ENCODE assay signal across 8 cellular contexts in the genomic region with DNA sequence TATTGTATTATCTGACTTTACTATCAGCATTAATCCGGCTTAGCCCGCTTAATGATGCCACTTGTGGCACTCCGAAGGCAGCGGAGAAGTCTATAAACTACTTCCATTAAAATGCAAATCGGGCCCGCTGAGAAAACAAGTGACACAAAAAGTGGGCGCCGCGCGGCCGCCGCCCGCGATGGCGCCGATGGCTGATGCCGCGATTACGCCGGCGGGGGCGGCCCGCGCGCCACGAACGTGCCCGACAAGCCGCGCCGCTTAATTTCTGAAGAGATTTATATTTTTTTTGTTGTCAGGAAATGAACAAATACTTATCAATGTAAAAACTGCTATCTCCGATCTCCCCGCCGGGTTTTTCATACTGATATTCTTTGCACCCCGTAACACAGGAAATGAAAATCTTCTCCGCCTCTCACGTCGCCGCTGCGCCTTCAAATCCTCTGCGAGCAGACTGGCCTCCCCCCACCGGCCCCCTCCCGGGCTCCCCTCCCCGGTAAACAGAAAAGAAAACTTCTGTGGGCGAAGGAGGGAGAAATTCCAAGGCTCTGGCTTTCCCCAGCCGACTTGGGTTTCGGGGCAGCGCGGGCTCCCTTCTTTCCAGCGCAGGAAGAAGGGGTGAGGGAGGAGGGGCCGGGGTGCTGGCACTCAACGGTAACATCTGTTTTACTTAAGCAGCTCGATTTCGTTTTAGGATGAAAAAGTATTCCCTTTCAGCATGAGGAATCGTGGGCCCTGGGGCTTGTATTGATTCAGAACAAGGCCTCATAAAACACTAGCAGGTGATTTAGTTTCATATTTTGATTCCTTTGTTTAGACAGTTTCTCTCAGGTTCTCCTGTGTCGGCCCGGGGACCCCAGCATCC.
A peak's percentile ranks its signal among the peaks of the same experiment; 100 is the strongest.
DNase-seq lines count a peak whose midpoint lies in the region; ATAC-seq and TF ChIP-seq lines count a peak whose summit lies in the region.

No MANE protein-coding gene starts in this region.

- peak overlapping the region; percentile 57 for H4K5ac ChIP-seq in H9 (ENCODE audit: insufficient read length, low read depth, low read length)

- peak; percentile 50 to 73 for ATAC-seq in right cardiac atrium
- no peak for ATAC-seq in HG03139 (IDR thresholded peaks at IDR 0.05; ENCODE audit: unreplicated experiment)

- peak overlapping the region; percentile 56 for H2BK12ac ChIP-seq in H9 (ENCODE audit: insufficient read length, low read depth, low read length)

- H3T11ph ChIP-seq in H9 (ENCODE audit: low read length): peak overlapping the region; percentile 76

- peaks cover 6% of the 10 kb centered on the region for H3K23me2 ChIP-seq in H9 (ENCODE audit: insufficient read length, low read depth, low read length, poor library complexity, severe bottlenecking)

- H3K36me3 ChIP-seq in Peyer's patch (no peaks in the 10 kb centered on the region), vagina (no peaks in the 10 kb centered on the region)

- H3K4me1 Mint-ChIP-seq in H9: peaks cover 46 to 50% of the 10 kb centered on the region in 2 experiments
- H3K4me1 Mint-ChIP-seq in activated naive CD4-positive, alpha-beta T cell treated with anti-CD3 and anti-CD28 coated beads, Interleukin-2, amount 50 U/mL, for 24 hours: no peaks in the 10 kb centered on the region

- no peaks in the 10 kb centered on the region for H3K9me3 ChIP-seq in H9 (ENCODE audit: control insufficient read depth, low read depth, low read length)
- H3K9me3 ChIP-seq in Peyer's patch: no peaks in the 10 kb centered on the region
- no peaks in the 10 kb centered on the region for H3K9me3 ChIP-seq in right cardiac atrium (ENCODE audit: control insufficient read depth, low read length)
- no peaks in the 10 kb centered on the region for H3K9me3 ChIP-seq in vagina

- H3K14ac ChIP-seq in H9 (ENCODE audit: insufficient read depth, low read length): peak overlapping the region; percentile 96

- no peaks in the 10 kb centered on the region for H3K79me2 ChIP-seq in H9 (ENCODE audit: insufficient read depth, low read length)

- H3K36me3 Mint-ChIP-seq in H9 (ENCODE audit: insufficient read depth in 1 of 3, low read depth in 3 of 3): peaks cover 0 to 6% (median 1%) of the 10 kb centered on the region in 3 experiments; a peak in 3 of 7 replicates
- H3K36me3 Mint-ChIP-seq in activated naive CD4-positive, alpha-beta T cell treated with anti-CD3 and anti-CD28 coated beads, Interleukin-2, amount 50 U/mL, for 24 hours: no peaks in the 10 kb centered on the region

- no peak for TF ChIP-seq CTCF in H9 (conservative IDR thresholded peaks at IDR 0.05)
- no peak for TF ChIP-seq CTCF in Peyer's patch (IDR thresholded peaks at IDR 0.05)
- TF ChIP-seq CTCF in vagina (IDR thresholded peaks at IDR 0.05): no peak

- no peak overlapping the region for H3K23ac ChIP-seq in H9 (ENCODE audit: insufficient read length, low read depth, low read length)

- peak overlapping the region; percentile 64 for H3K4me2 ChIP-seq in H9 (ENCODE audit: insufficient read depth, insufficient read length, low read length)

- H4K20me1 ChIP-seq in H9 (ENCODE audit: control insufficient read depth, insufficient read depth, insufficient read length): no peaks in the 10 kb centered on the region

- peaks cover 19% of the 10 kb centered on the region for H3K27me3 Mint-ChIP-seq in H9 (ENCODE audit: low read depth)
- H3K27me3 Mint-ChIP-seq in activated naive CD4-positive, alpha-beta T cell treated with anti-CD3 and anti-CD28 coated beads, Interleukin-2, amount 50 U/mL, for 24 hours: no peaks in the 10 kb centered on the region

- no peak overlapping the region for H3K56ac ChIP-seq in H9 (ENCODE audit: insufficient read length, low read depth, low read length)

- H3K4ac ChIP-seq in H9 (ENCODE audit: low read depth, low read length): peak overlapping the region; percentile 58; the same call in 1 of the 2 replicates

- H4K8ac ChIP-seq in H9 (replicated peaks; ENCODE audit: insufficient read length, low read depth, low read length): no peak overlapping the region

- H3K9ac ChIP-seq in H9 (ENCODE audit: extremely low read depth, insufficient read length, low read length): peak overlapping the region; percentile 88

- H3K4me3 ChIP-seq in GM08714 (ENCODE audit: low read length) (peak overlapping the region; percentile 53; the same call in 1 of the 2 replicates), Peyer's patch (peak overlapping the region; percentile 35 to 52 (median 40)), right cardiac atrium (ENCODE audit: low read length) (peak overlapping the region; percentile 91), vagina (peak overlapping the region; percentile 49 to 59)

- peak overlapping the region; percentile 87 for H3K18ac ChIP-seq in H9 (ENCODE audit: insufficient read length, low read depth, low read length)

- H4K91ac ChIP-seq in H9 (ENCODE audit: insufficient read length, low read depth, low read length): no peak overlapping the region

- H3K79me1 ChIP-seq in H9 (ENCODE audit: insufficient read depth, low read depth, low read length, poor library complexity, severe bottlenecking): no peaks in the 10 kb centered on the region

- TF ChIP-seq POLR2A in Peyer's patch (IDR thresholded peaks at IDR 0.05) (no peak), vagina (IDR thresholded peaks at IDR 0.05) (no peak)

- H2AK5ac ChIP-seq in H9 (ENCODE audit: insufficient read length, low read length): no peak overlapping the region

- peaks cover 0 to 2% of the 10 kb centered on the region in 2 experiments; a peak in 1 of 5 replicates for H3K9me3 Mint-ChIP-seq in H9
- H3K9me3 Mint-ChIP-seq in activated naive CD4-positive, alpha-beta T cell treated with anti-CD3 and anti-CD28 coated beads, Interleukin-2, amount 50 U/mL, for 24 hours: no peaks in the 10 kb centered on the region

- DNase-seq in H9 (peak; percentile 63), Peyer's patch (no peak), right cardiac atrium (peak; percentile 39 to 70 (median 66)), retina (peak; percentile 84), vagina (ENCODE audit: extremely low spot score in 2 of 2) (no peak)

- H3K27me3 ChIP-seq in H9 (ENCODE audit: insufficient read depth, low read length): no peaks in the 10 kb centered on the region
- H3K27me3 ChIP-seq in Peyer's patch: no peaks in the 10 kb centered on the region
- H3K27me3 ChIP-seq in right cardiac atrium (ENCODE audit: control insufficient read depth, insufficient read depth): no peaks in the 10 kb centered on the region
- H3K27me3 ChIP-seq in vagina: no peaks in the 10 kb centered on the region

- H2BK20ac ChIP-seq in H9 (ENCODE audit: low read depth, low read length, poor library complexity, severe bottlenecking): peak overlapping the region; percentile 99

- peak overlapping the region; percentile 88 for H2BK120ac ChIP-seq in H9 (ENCODE audit: low read depth, low read length, poor library complexity, severe bottlenecking)

- no peak overlapping the region for H2BK5ac ChIP-seq in H9 (ENCODE audit: insufficient read length, low read length)

- H3K4me1 ChIP-seq in H9 (ENCODE audit: insufficient read depth, low read length) (peaks cover 8% of the 10 kb centered on the region), Peyer's patch (no peaks in the 10 kb centered on the region), right cardiac atrium (ENCODE audit: control insufficient read depth, insufficient read depth, low read length) (no peaks in the 10 kb centered on the region), vagina (no peaks in the 10 kb centered on the region)

- H3K4me3 Mint-ChIP-seq in H9: peak overlapping the region; percentile 73 to 82
- H3K4me3 Mint-ChIP-seq in activated naive CD4-positive, alpha-beta T cell treated with anti-CD3 and anti-CD28 coated beads, Interleukin-2, amount 50 U/mL, for 24 hours: peak overlapping the region; percentile 90

- H3K27ac ChIP-seq in H9 (ENCODE audit: insufficient read length, low read depth, low read length) (peak overlapping the region; percentile 83), Peyer's patch (peak overlapping the region in 1 of 4 donors; percentile 3), right cardiac atrium (ENCODE audit: low read length) (no peak overlapping the region), vagina (peak overlapping the region; percentile 56)

- intact Hi-C loops in right cardiac atrium (cut with DNase I): no loop called here
- intact Hi-C loops in vagina (cut with DNase I): no loop called here

- H2AFZ ChIP-seq in H9 (ENCODE audit: low read length): peak overlapping the region; percentile 60

- H2BK15ac ChIP-seq in H9 (ENCODE audit: low read depth, low read length): no peak overlapping the region

- no CpG with 5 or more reads among the region's 57 CpGs for WGBS in H9 (ENCODE audit: extremely low coverage, insufficient read length, low lambda C conversion rate)
- WGBS in right cardiac atrium: 1% methylated on average over 57 of the region's 57 CpGs

- H3K27ac Mint-ChIP-seq in H9: peak overlapping the region; percentile 98 to 99 (median 98)
- H3K27ac Mint-ChIP-seq in activated naive CD4-positive, alpha-beta T cell treated with anti-CD3 and anti-CD28 coated beads, Interleukin-2, amount 50 U/mL, for 24 hours: peak overlapping the region; percentile 94

Comparison
In these comparisons a context has a peak if more than half of its experiments do, and no peak if none do; other contexts are left out.
1. H3K4me3 ChIP-seq: peak in every context shown above with its lines; median percentile 91 in right cardiac atrium; 54 in vagina; 53 in GM08714; 40 in Peyer's patch.
2. DNase-seq: peak in H9 (single experiment), right cardiac atrium (3 of 3) and retina (single experiment); none in Peyer's patch (0 of 3) and vagina (0 of 2).